8 cellular contexts compared by ENCODE assay signal in the genomic region with DNA sequence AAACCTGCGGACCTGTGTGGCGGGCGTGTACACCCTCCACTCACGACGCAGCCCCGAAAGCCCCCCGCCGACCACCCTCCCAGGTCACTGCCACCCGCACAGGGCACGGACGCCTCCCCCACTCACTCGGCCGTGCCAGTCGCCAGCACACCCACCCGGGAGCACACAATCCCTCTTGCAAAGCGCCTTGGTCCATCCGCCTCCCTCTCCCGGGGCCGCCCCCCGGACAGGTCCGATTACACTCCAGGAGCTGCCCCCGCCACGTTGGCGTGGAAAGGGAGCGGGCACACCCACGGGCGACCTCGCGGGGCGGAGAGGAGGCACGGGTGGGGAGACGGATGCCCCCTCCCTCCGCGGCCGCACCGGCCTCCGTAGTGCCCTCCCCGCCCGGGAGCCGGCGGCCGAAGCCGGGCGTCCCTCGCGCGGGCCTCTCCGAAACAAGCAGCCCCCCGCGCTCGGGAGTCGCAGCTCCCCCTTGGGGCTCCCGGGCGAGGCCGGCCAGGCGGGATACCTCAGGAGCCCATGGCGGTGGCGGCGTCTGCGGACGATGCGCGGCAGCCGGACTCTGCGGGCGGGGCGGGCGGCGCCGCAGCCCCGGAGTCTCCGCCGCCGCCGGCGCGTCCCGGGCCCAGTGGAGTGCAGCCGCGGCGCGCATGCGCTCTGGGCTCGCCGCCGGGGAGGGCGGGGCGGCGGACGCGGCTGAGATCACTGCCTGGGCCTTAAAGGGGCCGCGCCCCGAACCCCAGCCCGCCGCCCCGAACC. TPM values are rescaled to one million over a fixed set of nuclear protein-coding genes. Genes with fewer than 3 reads are reported as not detected.
DNase-seq lines count a peak whose midpoint lies in the region; ATAC-seq, FAIRE-seq and TF ChIP-seq lines count a peak whose summit lies in the region.

A gene (minus strand): TSS at position 638 of the 762 bp plus-strand sequence. CDS start 25,049 bp downstream, outside the sequence.

- H3K27ac ChIP-seq in mammary epithelial cell (ENCODE audit: insufficient read depth, low read depth, low read length) (peak within 1 kb of the TSS; percentile 55), small intestine (ENCODE audit: low read depth in 1 of 2, low read length in 1 of 2) (peak within 1 kb of the TSS; percentile 63 to 86)

- WGBS in mammary epithelial cell (ENCODE audit: low coverage, missing lambda C conversion rate) = no CpG with 5 or more reads among the region's 97 CpGs
- WGBS in small intestine, 3 donors = 0 to 1% (median 0%) methylated on average over 34 to 97 of the region's 97 CpGs

- H3K4me3 ChIP-seq in mammary epithelial cell (replicated peaks in 1 of 3; ENCODE audit: insufficient read depth in 1 of 3, low read depth in 2 of 3, low read length in 3 of 3) (peak within 1 kb of the TSS; percentile 68 to 92 (median 84)), small intestine (ENCODE audit: low read depth in 1 of 2, low read length in 2 of 2) (peak within 1 kb of the TSS; percentile 90 to 91)

- peak; percentile 81 for DNase-seq in Daoy (ENCODE audit: low read depth)
- DNase-seq in NCI-H1048 (lab: John Stamatoyannopoulos, UW) = peak; percentile 15
- DNase-seq in WTC11 (ENCODE audit: low spot score) = peak; percentile 76
- DNase-seq in mammary epithelial cell = peak; percentile 67
- DNase-seq in iPS-NIHi7 (ENCODE audit: extremely low spot score) = peak; percentile 95
- DNase-seq in small intestine = peak; percentile 82
- DNase-seq in cerebellar nuclear complex (lab: John Stamatoyannopoulos, UW) = no peak

- H3K4me1 Mint-ChIP-seq in WTC11 = peaks cover 51% of the 10 kb centered on the region

- H3K36me3 Mint-ChIP-seq in WTC11 = peaks cover 3% of the 10 kb centered on the region; the same call in 1 of the 2 replicates

- POLR2A ChIA-PET in WTC11 (lab: Charles Lee) = interaction anchor here (0.6 to 1.0 kb wide), 2 partner anchors 11 to 569 kb away, joined by 3 read pairs; no protein-coding TSS in a partner anchor

- peaks cover 2% of the 10 kb centered on the region for H3K36me3 ChIP-seq in mammary epithelial cell (ENCODE audit: insufficient read depth, low read length)
- no peaks in the 10 kb centered on the region for H3K36me3 ChIP-seq in small intestine (ENCODE audit: control insufficient read depth in 2 of 2, insufficient read depth in 2 of 2, low read length in 2 of 2)

- dilution Hi-C loops in mammary epithelial cell (cut with HindIII; ENCODE audit: low sequenced_read_pairs) = no loop called here

- peak within 1 kb of the TSS; percentile 81 for H3K9ac ChIP-seq in mammary epithelial cell (ENCODE audit: insufficient read depth, low read length)

- no peaks in the 10 kb centered on the region for H3K27me3 ChIP-seq in mammary epithelial cell (ENCODE audit: insufficient read depth, low read length)
- no peaks in the 10 kb centered on the region for H3K27me3 ChIP-seq in small intestine (ENCODE audit: control insufficient read depth in 2 of 2, insufficient read depth in 2 of 2, low read length in 2 of 2)

- intact Hi-C loops in mammary epithelial cell (cut with micrococcal nuclease) = loop anchor here (2.0 to 5.0 kb wide), 3 partner anchors 40 to 220 kb away; a partner anchor contains a TSS

- H3K27ac Mint-ChIP-seq in WTC11 = peak within 1 kb of the TSS; percentile 81

- peak within 1 kb of the TSS; percentile 99 for H2AFZ ChIP-seq in mammary epithelial cell (ENCODE audit: low read depth, low read length)

- no peaks in the 10 kb centered on the region for H3K9me3 Mint-ChIP-seq in WTC11

- BruUV-seq in mammary epithelial cell (replicated peaks; lab: Mats Ljungman, UMichigan) = no TSS peak

- H3K9me3 ChIP-seq in mammary epithelial cell (replicated peaks; ENCODE audit: insufficient read depth, low read length) = no peaks in the 10 kb centered on the region
- H3K9me3 ChIP-seq in small intestine (ENCODE audit: control insufficient read depth, low read depth) = no peaks in the 10 kb centered on the region

- ATAC-seq in GM21825 (IDR thresholded peaks at IDR 0.05; ENCODE audit: unreplicated experiment) (peak; percentile 55), WTC11 (peak; percentile 62)

- H4K20me1 ChIP-seq in mammary epithelial cell (ENCODE audit: insufficient read depth, low read length) = no peaks in the 10 kb centered on the region

- H3K27me3 Mint-ChIP-seq in WTC11 (ENCODE audit: low read depth) = peaks cover 12% of the 10 kb centered on the region

- FAIRE-seq in small intestine (lab: Jason Lieb, UNC) = no peak

- H3K4me1 ChIP-seq in mammary epithelial cell (ENCODE audit: insufficient read depth, low read length) (peaks cover 24% of the 10 kb centered on the region), small intestine (ENCODE audit: control insufficient read depth in 2 of 2, insufficient read depth in 1 of 2, low read depth in 1 of 2, low read length in 1 of 2) (peaks cover 0 to 3% of the 10 kb centered on the region in 2 donors)

- peak within 1 kb of the TSS; percentile 88 for H3K4me3 Mint-ChIP-seq in WTC11

- TF ChIP-seq CTCF in WTC11 (IDR thresholded peaks at IDR 0.05) (no peak), mammary epithelial cell (conservative IDR thresholded peaks at IDR 0.05 in 1 of 2, IDR thresholded peaks at IDR 0.05 in 1 of 2; ENCODE audit: extremely low read depth in 1 of 2, insufficient read depth in 1 of 2, low read depth in 1 of 2, low read length in 2 of 2) (no peak)

- CTCF ChIA-PET in WTC11 (lab: Charles Lee) (interaction anchor here (0.6 to 2.2 kb wide), 4 partner anchors 11 to 221 kb away, joined by 3 to 27 read pairs (median 4); no protein-coding TSS in a partner anchor), mammary epithelial cell (lab: Charles Lee; ENCODE audit: low non-redundant PET) (no interaction called here)

- H3K4me2 ChIP-seq in mammary epithelial cell (ENCODE audit: insufficient read depth, low read depth, low read length) = peak within 1 kb of the TSS; percentile 99

- H3K79me2 ChIP-seq in mammary epithelial cell (ENCODE audit: insufficient read depth, low read length) = peaks cover 52% of the 10 kb centered on the region

- in situ Hi-C loops in mammary epithelial cell (cut with MboI; ENCODE audit: low sequenced_read_pairs in 2 of 2) = no loop called here

TF ChIP-seq in WTC11, 78 proteins besides CTCF, POLR2A, EP300 and RAD21:
- TF ChIP-seq, protein P1, sequence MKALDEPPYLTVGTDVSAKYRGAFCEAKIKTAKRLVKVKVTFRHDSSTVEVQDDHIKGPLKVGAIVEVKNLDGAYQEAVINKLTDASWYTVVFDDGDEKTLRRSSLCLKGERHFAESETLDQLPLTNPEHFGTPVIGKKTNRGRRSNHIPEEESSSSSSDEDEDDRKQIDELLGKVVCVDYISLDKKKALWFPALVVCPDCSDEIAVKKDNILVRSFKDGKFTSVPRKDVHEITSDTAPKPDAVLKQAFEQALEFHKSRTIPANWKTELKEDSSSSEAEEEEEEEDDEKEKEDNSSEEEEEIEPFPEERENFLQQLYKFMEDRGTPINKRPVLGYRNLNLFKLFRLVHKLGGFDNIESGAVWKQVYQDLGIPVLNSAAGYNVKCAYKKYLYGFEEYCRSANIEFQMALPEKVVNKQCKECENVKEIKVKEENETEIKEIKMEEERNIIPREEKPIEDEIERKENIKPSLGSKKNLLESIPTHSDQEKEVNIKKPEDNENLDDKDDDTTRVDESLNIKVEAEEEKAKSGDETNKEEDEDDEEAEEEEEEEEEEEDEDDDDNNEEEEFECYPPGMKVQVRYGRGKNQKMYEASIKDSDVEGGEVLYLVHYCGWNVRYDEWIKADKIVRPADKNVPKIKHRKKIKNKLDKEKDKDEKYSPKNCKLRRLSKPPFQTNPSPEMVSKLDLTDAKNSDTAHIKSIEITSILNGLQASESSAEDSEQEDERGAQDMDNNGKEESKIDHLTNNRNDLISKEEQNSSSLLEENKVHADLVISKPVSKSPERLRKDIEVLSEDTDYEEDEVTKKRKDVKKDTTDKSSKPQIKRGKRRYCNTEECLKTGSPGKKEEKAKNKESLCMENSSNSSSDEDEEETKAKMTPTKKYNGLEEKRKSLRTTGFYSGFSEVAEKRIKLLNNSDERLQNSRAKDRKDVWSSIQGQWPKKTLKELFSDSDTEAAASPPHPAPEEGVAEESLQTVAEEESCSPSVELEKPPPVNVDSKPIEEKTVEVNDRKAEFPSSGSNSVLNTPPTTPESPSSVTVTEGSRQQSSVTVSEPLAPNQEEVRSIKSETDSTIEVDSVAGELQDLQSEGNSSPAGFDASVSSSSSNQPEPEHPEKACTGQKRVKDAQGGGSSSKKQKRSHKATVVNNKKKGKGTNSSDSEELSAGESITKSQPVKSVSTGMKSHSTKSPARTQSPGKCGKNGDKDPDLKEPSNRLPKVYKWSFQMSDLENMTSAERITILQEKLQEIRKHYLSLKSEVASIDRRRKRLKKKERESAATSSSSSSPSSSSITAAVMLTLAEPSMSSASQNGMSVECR (CRISPR knock-in tag; IDR thresholded peaks at IDR 0.05; ENCODE audit: borderline replicate concordance) = peak; percentile 76; the same call in 1 of the 2 replicates
- TF ChIP-seq, protein P2, sequence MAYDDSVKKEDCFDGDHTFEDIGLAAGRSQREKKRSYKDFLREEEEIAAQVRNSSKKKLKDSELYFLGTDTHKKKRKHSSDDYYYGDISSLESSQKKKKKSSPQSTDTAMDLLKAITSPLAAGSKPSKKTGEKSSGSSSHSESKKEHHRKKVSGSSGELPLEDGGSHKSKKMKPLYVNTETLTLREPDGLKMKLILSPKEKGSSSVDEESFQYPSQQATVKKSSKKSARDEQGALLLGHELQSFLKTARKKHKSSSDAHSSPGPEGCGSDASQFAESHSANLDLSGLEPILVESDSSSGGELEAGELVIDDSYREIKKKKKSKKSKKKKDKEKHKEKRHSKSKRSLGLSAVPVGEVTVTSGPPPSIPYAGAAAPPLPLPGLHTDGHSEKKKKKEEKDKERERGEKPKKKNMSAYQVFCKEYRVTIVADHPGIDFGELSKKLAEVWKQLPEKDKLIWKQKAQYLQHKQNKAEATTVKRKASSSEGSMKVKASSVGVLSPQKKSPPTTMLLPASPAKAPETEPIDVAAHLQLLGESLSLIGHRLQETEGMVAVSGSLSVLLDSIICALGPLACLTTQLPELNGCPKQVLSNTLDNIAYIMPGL (CRISPR knock-in tag; IDR thresholded peaks at IDR 0.05) = peak; percentile 42; the same call in 1 of the 2 replicates
- TF ChIP-seq TP53 (CRISPR knock-in tag; IDR thresholded peaks at IDR 0.05) (peak; percentile 41; the same call in 1 of the 2 replicates), FOXP1 (CRISPR knock-in tag; IDR thresholded peaks at IDR 0.05; ENCODE audit: borderline replicate concordance) (peak; percentile 58; the same call in 1 of the 2 replicates)
- TF ChIP-seq, protein P3, sequence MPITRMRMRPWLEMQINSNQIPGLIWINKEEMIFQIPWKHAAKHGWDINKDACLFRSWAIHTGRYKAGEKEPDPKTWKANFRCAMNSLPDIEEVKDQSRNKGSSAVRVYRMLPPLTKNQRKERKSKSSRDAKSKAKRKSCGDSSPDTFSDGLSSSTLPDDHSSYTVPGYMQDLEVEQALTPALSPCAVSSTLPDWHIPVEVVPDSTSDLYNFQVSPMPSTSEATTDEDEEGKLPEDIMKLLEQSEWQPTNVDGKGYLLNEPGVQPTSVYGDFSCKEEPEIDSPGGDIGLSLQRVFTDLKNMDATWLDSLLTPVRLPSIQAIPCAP (CRISPR knock-in tag; IDR thresholded peaks at IDR 0.05) = no peak

RNA-seq across cellular contexts. Expression of the gene that starts here (rescaled TPM):
- total RNA-seq in Daoy (2014; rRNA removed; shearing (Covaris generic)) = 9.7 and 12.8 TPM in 2 replicates
- total RNA-seq in WTC11 (2021) = 85.9 to 89.7 TPM (median 88.1 TPM) in 3 replicates
- 10 to 100 TPM; 26.2 to 68.5 TPM for total RNA-seq in mammary epithelial cell
- 41.1 TPM for polyA plus RNA-seq in mammary epithelial cell
- polyA minus RNA-seq in mammary epithelial cell = 58.2 TPM
- polyA plus RNA-seq in small intestine = 10 to 100 TPM in 1 of 3 donors, 1 to 10 TPM in 2; 7.3 to 31.9 (median 8.7) TPM

Comparison
In these comparisons a context has a peak if more than half of its experiments do, and no peak if none do; other contexts are left out.
1. DNase-seq: peak in Daoy (single experiment), NCI-H1048 (single experiment), WTC11 (single experiment), mammary epithelial cell (single experiment), iPS-NIHi7 (single experiment) and small intestine (single experiment); none in cerebellar nuclear complex (0 of 2).